In genomic region chr1:29865051-29865450, GRCh38 we compare ENCODE assay signal across 23 cellular contexts.
"Had no signal": no experiment of that assay in that cellular context is flagged by ENCODE, and none has a peak within 500 bp of the region (broad histone marks: within the 10 kb centered on the region; RNA-seq: fewer than 3 reads in every experiment).

No MANE protein-coding gene starts in this region.

- H3K4me1 Mint-ChIP-seq: immature natural killer cell; naive B cell; neural crest cell; stimulated activated naive B cell treated with anti-CD40 and anti-IgM and Interleukin-4, amounts not matched to agents 10 μg/mL and 1 μg/mL and 100 μg/mL, for 72 hours; stimulated activated naive CD8-positive, alpha-beta T cell treated with anti-CD3 and anti-CD28 coated beads, Interleukin-15, amount 100 ng/mL, for 72 hours had no signal

- H3K4me3 ChIP-seq: esophagus muscularis mucosa, gastroesophageal sphincter, lung, pancreas, prostate gland, skin epidermis, tibial nerve had no signal

- H3K27ac Mint-ChIP-seq: immature natural killer cell; naive B cell; stimulated activated naive B cell treated with anti-CD40 and anti-IgM and Interleukin-4, amounts not matched to agents 10 μg/mL and 1 μg/mL and 100 μg/mL, for 72 hours; stimulated activated naive CD8-positive, alpha-beta T cell treated with anti-CD3 and anti-CD28 coated beads, Interleukin-15, amount 100 ng/mL, for 72 hours had no signal

- H3K27ac ChIP-seq: epithelial cell of prostate, esophagus muscularis mucosa, gastroesophageal sphincter, pancreas, prostate gland, skin epidermis, testis, tibial nerve had no signal

- H3K4me3 Mint-ChIP-seq: immature natural killer cell; naive B cell; neural crest cell; stimulated activated naive B cell treated with anti-CD40 and anti-IgM and Interleukin-4, amounts not matched to agents 10 μg/mL and 1 μg/mL and 100 μg/mL, for 72 hours; stimulated activated naive CD8-positive, alpha-beta T cell treated with anti-CD3 and anti-CD28 coated beads, Interleukin-15, amount 100 ng/mL, for 72 hours had no signal

- H3K36me3 Mint-ChIP-seq: immature natural killer cell had no signal

- FAIRE-seq: kidney, pancreas had no signal

- H3K9me3 ChIP-seq: pancreas, prostate gland, testis had no signal

- DNase-seq: effector memory CD4-positive, alpha-beta T cell; immature natural killer cell; kidney; left cardiac atrium; left ventricle myocardium superior; mesenchymal stem cell; naive B cell; nucleus accumbens; pancreas; stimulated activated CD4-positive, alpha-beta T cell treated with anti-CD3 and anti-CD28 coated beads, Interleukin-2, amount 100 ng/mL, for 24 hours; stimulated activated CD4-positive, alpha-beta T cell treated with anti-CD3 and anti-CD28 coated beads, Interleukin-4, amount 100 ng/mL, for 4 hours; stimulated activated naive B cell treated with anti-CD40 and anti-IgM and Interleukin-4, amounts not matched to agents 10 μg/mL and 1 μg/mL and 100 μg/mL, for 72 hours; stimulated activated naive CD8-positive, alpha-beta T cell treated with anti-CD3 and anti-CD28 coated beads, Interleukin-15, amount 100 ng/mL, for 72 hours had no signal

- H3K27me3 ChIP-seq: testis, tibial nerve had no signal

- H3K4me1 ChIP-seq: esophagus muscularis mucosa, gastroesophageal sphincter, pancreas, prostate gland, testis, tibial nerve had no signal

- H3K36me3 ChIP-seq: esophagus muscularis mucosa, gastroesophageal sphincter, pancreas, prostate gland, tibial nerve had no signal

- ATAC-seq: gastroesophageal sphincter; left cardiac atrium; left ventricle myocardium superior; pancreas; sciatic nerve; stimulated activated naive B cell treated with anti-CD40 and anti-IgM and Interleukin-4, amounts not matched to agents 10 μg/mL and 1 μg/mL and 100 μg/mL, for 72 hours; stimulated activated naive CD8-positive, alpha-beta T cell treated with anti-CD3 and anti-CD28 coated beads, Interleukin-15, amount 100 ng/mL, for 72 hours had no signal
